In the genomic region with DNA sequence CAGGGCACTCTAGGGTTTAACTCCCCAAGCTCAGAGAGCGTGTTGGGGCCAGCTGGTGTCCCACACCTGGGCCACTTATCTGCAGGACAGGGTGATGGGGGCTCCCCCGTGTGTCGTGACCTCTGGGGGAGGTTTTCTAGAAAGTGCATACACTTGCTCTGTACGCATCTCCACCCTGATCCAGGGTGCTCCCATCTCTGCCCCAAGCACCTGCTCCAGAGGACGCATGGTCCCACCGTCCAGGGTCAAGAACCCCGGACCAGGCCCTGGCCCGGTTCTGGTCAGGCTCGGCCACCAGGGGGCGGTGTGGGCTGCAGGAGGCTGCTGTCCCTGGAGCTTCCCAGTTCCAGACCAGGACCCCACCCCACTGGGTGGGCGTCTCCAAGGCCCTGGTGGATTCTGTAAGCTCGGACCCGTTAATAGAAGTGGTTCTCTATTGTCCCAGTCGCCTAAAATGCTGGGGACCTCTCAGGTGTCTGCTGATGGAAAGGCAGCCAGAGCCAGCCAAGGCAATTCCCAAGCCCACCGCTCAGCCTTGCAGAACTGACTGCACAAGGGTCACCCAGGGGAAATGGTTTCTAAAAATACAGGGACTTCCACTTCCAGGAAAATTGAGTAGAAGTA, we compare ENCODE assay signal across 8 cellular contexts. TPM values are rescaled to one million over a fixed set of nuclear protein-coding genes. Genes with fewer than 3 reads are reported as not detected.
DNase-seq lines count a peak whose midpoint lies in the region; ATAC-seq and TF ChIP-seq lines count a peak whose summit lies in the region.

No MANE protein-coding gene starts in this region.

- no peak overlapping the region for H3K4me3 ChIP-seq in fibroblast of pulmonary artery (replicated peaks; ENCODE audit: low read depth, low read length)

- ATAC-seq in stimulated activated memory B cell treated with anti-CD40 and anti-IgM and Interleukin-4, amounts not matched to agents 10 μg/mL and 1 μg/mL and 100 μg/mL, for 72 hours, result no peak

- TF ChIP-seq CTCF in fibroblast of pulmonary artery (IDR thresholded peaks at IDR 0.05; ENCODE audit: low read length, missing control alignments) (peak; percentile 72), progenitor cell of endocrine pancreas (IDR thresholded peaks at IDR 0.05; ENCODE audit: unreplicated experiment) (peak; percentile 70)

- no peaks in the 10 kb centered on the region for H3K4me1 Mint-ChIP-seq in progenitor cell of endocrine pancreas (ENCODE audit: low read depth)
- H3K4me1 Mint-ChIP-seq in stimulated activated memory B cell treated with anti-CD40 and anti-IgM and Interleukin-4, amounts not matched to agents 10 μg/mL and 1 μg/mL and 100 μg/mL, for 72 hours, result no peaks in the 10 kb centered on the region

- peak; percentile 5 for DNase-seq in NCI-H748 (lab: John Stamatoyannopoulos, UW; ENCODE audit: unreplicated experiment)
- no peak for DNase-seq in NCI-H748 treated with DMSO at 0.1 percent for 48 hours (lab: John Stamatoyannopoulos, UW)
- DNase-seq in activated CD8-positive, alpha-beta memory T cell treated with anti-CD3 and anti-CD28 coated beads, Interleukin-2, amount 50 U/mL, for 48 hours, result peak; percentile 83
- DNase-seq in fibroblast of pulmonary artery (ENCODE audit: low read depth), result no peak
- no peak for DNase-seq in progenitor cell of endocrine pancreas (ENCODE audit: low spot score, unreplicated experiment)
- no peak for DNase-seq in NCI-H2029 treated with DMSO at 0.1 percent for 48 hours (lab: John Stamatoyannopoulos, UW)
- DNase-seq in cerebellar cortex (ENCODE audit: low spot score), result no peak

- H3K27ac Mint-ChIP-seq in progenitor cell of endocrine pancreas, result no peak overlapping the region
- no peak overlapping the region for H3K27ac Mint-ChIP-seq in stimulated activated memory B cell treated with anti-CD40 and anti-IgM and Interleukin-4, amounts not matched to agents 10 μg/mL and 1 μg/mL and 100 μg/mL, for 72 hours

- peaks cover 3% of the 10 kb centered on the region for H3K9me3 Mint-ChIP-seq in progenitor cell of endocrine pancreas (ENCODE audit: low read depth)
- H3K9me3 Mint-ChIP-seq in stimulated activated memory B cell treated with anti-CD40 and anti-IgM and Interleukin-4, amounts not matched to agents 10 μg/mL and 1 μg/mL and 100 μg/mL, for 72 hours, result no peaks in the 10 kb centered on the region

- H3K36me3 Mint-ChIP-seq in progenitor cell of endocrine pancreas (ENCODE audit: insufficient read depth), result no peaks in the 10 kb centered on the region
- H3K36me3 Mint-ChIP-seq in stimulated activated memory B cell treated with anti-CD40 and anti-IgM and Interleukin-4, amounts not matched to agents 10 μg/mL and 1 μg/mL and 100 μg/mL, for 72 hours, result no peaks in the 10 kb centered on the region

- H3K27me3 Mint-ChIP-seq in progenitor cell of endocrine pancreas, result peaks cover 30% of the 10 kb centered on the region
- peaks cover 69% of the 10 kb centered on the region for H3K27me3 Mint-ChIP-seq in stimulated activated memory B cell treated with anti-CD40 and anti-IgM and Interleukin-4, amounts not matched to agents 10 μg/mL and 1 μg/mL and 100 μg/mL, for 72 hours

- H3K4me3 Mint-ChIP-seq in progenitor cell of endocrine pancreas (ENCODE audit: low read depth), result no peak overlapping the region
- H3K4me3 Mint-ChIP-seq in stimulated activated memory B cell treated with anti-CD40 and anti-IgM and Interleukin-4, amounts not matched to agents 10 μg/mL and 1 μg/mL and 100 μg/mL, for 72 hours, result no peak overlapping the region

RNA-seq across cellular contexts. Expression of a gene that starts 34.7 kb away (rescaled TPM):
- 32.0 and 34.5 TPM in 2 replicates for total RNA-seq in progenitor cell of endocrine pancreas

RNA-seq across cellular contexts. Expression of a gene that starts 43.8 kb away (rescaled TPM):
- 5.8 and 7.7 TPM in 2 replicates for total RNA-seq in progenitor cell of endocrine pancreas

Comparison
In these comparisons a context has a peak if more than half of its experiments do, and no peak if none do; other contexts are left out.
1. DNase-seq: peak in NCI-H748 (single experiment) and activated CD8-positive, alpha-beta memory T cell treated with anti-CD3 and anti-CD28 coated beads, Interleukin-2, amount 50 U/mL, for 48 hours (single experiment); none in NCI-H748 treated with DMSO at 0.1 percent for 48 hours (single experiment), fibroblast of pulmonary artery (single experiment), progenitor cell of endocrine pancreas (single experiment), NCI-H2029 treated with DMSO at 0.1 percent for 48 hours (single experiment) and cerebellar cortex (single experiment).